In the genomic region with DNA sequence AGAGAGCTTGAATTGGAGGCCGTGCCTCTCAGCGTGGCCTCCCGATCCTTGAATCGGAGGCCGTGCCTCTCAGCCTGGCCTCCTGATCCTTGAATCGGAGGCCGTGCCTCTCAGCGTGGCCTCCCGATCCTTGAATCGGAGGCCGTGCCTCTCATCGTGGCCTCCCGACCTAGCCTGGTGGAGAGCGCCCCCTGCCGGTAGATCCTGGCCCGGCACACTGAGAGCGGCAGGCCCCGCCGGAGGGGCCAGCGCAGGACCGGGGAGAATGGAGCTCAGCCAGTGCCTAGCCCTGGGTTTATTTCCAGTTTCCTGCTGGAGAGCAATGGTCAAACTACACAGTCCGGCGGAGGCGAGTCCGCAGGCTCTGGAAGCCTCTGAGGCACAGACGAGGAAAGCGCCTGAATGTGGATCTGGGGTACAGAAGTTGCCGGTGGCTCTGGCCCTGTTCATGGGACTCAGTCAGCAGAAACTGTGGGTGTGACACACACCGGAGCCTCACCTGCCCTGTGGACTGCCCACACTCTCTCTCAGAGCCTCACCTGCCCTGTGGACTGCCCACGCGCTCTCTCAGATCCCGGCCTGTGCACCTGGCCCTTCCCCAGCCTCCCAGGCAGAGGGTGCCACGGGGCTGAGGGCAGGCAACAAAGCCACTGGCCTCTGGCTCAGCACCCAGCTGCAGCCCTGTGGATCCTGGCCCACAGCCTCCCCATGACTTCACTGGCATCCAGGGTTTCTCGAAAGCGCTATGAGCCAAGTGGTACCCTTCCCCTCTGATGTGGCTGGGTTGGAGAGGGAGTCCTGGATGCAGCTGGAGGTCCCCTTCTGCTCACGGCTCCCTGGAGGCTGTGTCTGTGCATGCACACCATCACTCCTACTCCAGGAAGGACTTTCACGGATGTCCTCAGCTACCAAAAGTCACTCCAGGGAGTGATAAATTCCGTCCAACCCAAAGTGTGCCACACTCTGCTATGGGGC, we compare ENCODE assay signal across 22 cellular contexts. TPM values are rescaled to one million over a fixed set of nuclear protein-coding genes. Genes with fewer than 3 reads are reported as not detected.
"Had no signal": no experiment of that assay in that cellular context is flagged by ENCODE, and none has a peak within 500 bp of the region (broad histone marks: within the 10 kb centered on the region; RNA-seq: fewer than 3 reads in every experiment).

No MANE protein-coding gene starts in this region.

- H3K4me1 Mint-ChIP-seq: activated CD4-positive, alpha-beta memory T cell treated with anti-CD3 and anti-CD28 coated beads, Interleukin-2, amount 10 ng/mL, durations not matched to agents 7 days and 5 days; nephron had no signal

- H3K36me3 ChIP-seq: spleen had no signal

- H3K4me3 ChIP-seq: spleen had no signal

- H3K27ac ChIP-seq: spleen had no signal

- H3K27ac Mint-ChIP-seq: activated CD4-positive, alpha-beta memory T cell treated with anti-CD3 and anti-CD28 coated beads, Interleukin-2, amount 10 ng/mL, durations not matched to agents 7 days and 5 days; nephron had no signal

- DNase-seq: activated CD4-positive, alpha-beta memory T cell treated with anti-CD3 and anti-CD28 coated beads, Interleukin-2, amount 10 ng/mL, durations not matched to agents 7 days and 5 days; activated CD4-positive, alpha-beta T cell treated with anti-CD3 and anti-CD28 coated beads for 1 hour; activated CD8-positive, alpha-beta memory T cell treated with anti-CD3 and anti-CD28 coated beads, Interleukin-2, amount 50 U/mL, for 48 hours; activated naive CD4-positive, alpha-beta T cell treated with Interleukin-2 at 50 U/mL for 16 hours; caudate nucleus; cortex of kidney; effector CD8-positive, alpha-beta T cell; hypothalamus; left cardiac atrium; spleen; stimulated activated CD4-positive, alpha-beta T cell treated with anti-CD3 and anti-CD28 coated beads, Interleukin-1b, Interleukin-23, amount 100 ng/mL, for 48 hours; stimulated activated naive CD4-positive, alpha-beta T cell treated with Interleukin-2 at 50 U/mL for 16 hours; SW 1271; T-helper 9 cell; trophoblast cell had no signal

- ATAC-seq: left cardiac atrium, sciatic nerve had no signal

- H3K4me3 Mint-ChIP-seq: activated CD4-positive, alpha-beta memory T cell treated with anti-CD3 and anti-CD28 coated beads, Interleukin-2, amount 10 ng/mL, durations not matched to agents 7 days and 5 days; nephron had no signal

- H3K4me1 ChIP-seq: spleen had no signal

RNA-seq across cellular contexts. Expression of a gene that starts 1.5 kb away (rescaled TPM):
- total RNA-seq: activated CD4-positive, alpha-beta memory T cell treated with anti-CD3 and anti-CD28 coated beads, Interleukin-2, amount 10 ng/mL, durations not matched to agents 7 days and 5 days; glomerular endothelial cell; left cardiac atrium; lung microvascular endothelial cell; mucosa of gallbladder; osteoblast; pulmonary artery endothelial cell; sciatic nerve; spleen had no signal
- polyA plus RNA-seq: spleen had no signal

RNA-seq across cellular contexts. Expression of a gene that starts 7.8 kb away (rescaled TPM):
- total RNA-seq: activated CD4-positive, alpha-beta memory T cell treated with anti-CD3 and anti-CD28 coated beads, Interleukin-2, amount 10 ng/mL, durations not matched to agents 7 days and 5 days; glomerular endothelial cell; left cardiac atrium; lung microvascular endothelial cell; mucosa of gallbladder; osteoblast; pulmonary artery endothelial cell; sciatic nerve; spleen had no signal
- polyA plus RNA-seq: spleen had no signal

RNA-seq across cellular contexts. Expression of a gene that starts 16.6 kb away (rescaled TPM):
- total RNA-seq: activated CD4-positive, alpha-beta memory T cell treated with anti-CD3 and anti-CD28 coated beads, Interleukin-2, amount 10 ng/mL, durations not matched to agents 7 days and 5 days; glomerular endothelial cell; left cardiac atrium; lung microvascular endothelial cell; mucosa of gallbladder; osteoblast; pulmonary artery endothelial cell; sciatic nerve; spleen had no signal
- polyA plus RNA-seq: spleen had no signal

RNA-seq across cellular contexts. Expression of a gene that starts 45.9 kb away (rescaled TPM):
- total RNA-seq: activated CD4-positive, alpha-beta memory T cell treated with anti-CD3 and anti-CD28 coated beads, Interleukin-2, amount 10 ng/mL, durations not matched to agents 7 days and 5 days; glomerular endothelial cell; left cardiac atrium; lung microvascular endothelial cell; mucosa of gallbladder; osteoblast; pulmonary artery endothelial cell; sciatic nerve; spleen had no signal
